Comparison of ENCODE assay signal across 22 cellular contexts in genomic region chr13:43377149-43377548, GRCh38.
DNase-seq lines count a peak whose midpoint lies in the region; ATAC-seq and TF ChIP-seq lines count a peak whose summit lies in the region.
"Had no signal": no experiment of that assay in that cellular context is flagged by ENCODE, and none has a peak within 500 bp of the region (broad histone marks: within the 10 kb centered on the region; RNA-seq: fewer than 3 reads in every experiment).

No MANE protein-coding gene starts in this region.

- H3K27ac Mint-ChIP-seq in brain, result peak overlapping the region in 4 of 5 experiments; percentile 31 to 82 (median 70)
- H3K27ac Mint-ChIP-seq: activated T-cell treated with anti-CD3 and anti-CD28 coated beads, Interleukin-2, amount 50 U/mL, for 24 hours; immature natural killer cell; natural killer cell treated with Interleukin-12 subunit alpha and Interleukin-12 subunit beta and Interleukin-15 and Interleukin-18, amount 100 ng/mL, for 72 hours had no signal

- peaks cover 9 to 37% (median 25%) of the 10 kb centered on the region in 5 experiments for H3K9me3 Mint-ChIP-seq in brain

- H3K4me1 ChIP-seq in right atrium auricular region, result peaks cover 0 to 3% of the 10 kb centered on the region in 2 donors
- H3K4me1 ChIP-seq: esophagus squamous epithelium, parathyroid adenoma had no signal

- H3K36me3 ChIP-seq in right atrium auricular region, result no peaks in the 10 kb centered on the region
- H3K36me3 ChIP-seq: esophagus squamous epithelium had no signal

- no peaks in the 10 kb centered on the region for H3K9me3 ChIP-seq in right atrium auricular region

- H3K4me3 Mint-ChIP-seq in brain, result peak overlapping the region in 1 of 5 experiments; percentile 17
- H3K4me3 Mint-ChIP-seq: activated T-cell treated with anti-CD3 and anti-CD28 coated beads, Interleukin-2, amount 50 U/mL, for 24 hours; immature natural killer cell; natural killer cell treated with Interleukin-12 subunit alpha and Interleukin-12 subunit beta and Interleukin-15 and Interleukin-18, amount 100 ng/mL, for 72 hours had no signal

- H3K36me3 Mint-ChIP-seq in brain, result peaks cover 32% of the 10 kb centered on the region

- H3K27me3 Mint-ChIP-seq in brain, result no peaks in the 10 kb centered on the region

- H3K27ac ChIP-seq in right atrium auricular region, result no peak overlapping the region
- H3K27ac ChIP-seq: C4-2B, esophagus squamous epithelium, parathyroid adenoma had no signal

- H3K27me3 ChIP-seq in right atrium auricular region, result no peaks in the 10 kb centered on the region
- H3K27me3 ChIP-seq: esophagus squamous epithelium had no signal

- in situ Hi-C loops in GM13976 (cut with MboI; ENCODE audit: low sequenced_read_pairs, unreplicated experiment), result no loop called here

- DNase-seq in Right ventricle myocardium inferior (ENCODE audit: missing footprints) (no peak), right atrium auricular region (ENCODE audit: low spot score) (no peak), fibroblast of the aortic adventitia (ENCODE audit: low read depth) (peak; percentile 87), GM13976 (ENCODE audit: low spot score) (no peak)
- DNase-seq: activated CD4-positive, CD25-positive, alpha-beta regulatory T cell treated with anti-CD3 and anti-CD28 coated beads, Interleukin-2, amount 50 U/mL, for 72 hours; activated CD8-positive, alpha-beta memory T cell treated with anti-CD3 and anti-CD28 coated beads for 24 hours; activated naive CD4-positive, alpha-beta T cell treated with Interleukin-2 at 50 U/mL for 16 hours; activated T-cell treated with anti-CD3 and anti-CD28 coated beads, Interleukin-2, amount 50 U/mL, for 24 hours; Calu3; effector memory CD4-positive, alpha-beta T cell; esophagus squamous epithelium; immature natural killer cell; NCI-H1092; NCI-H2081; NCI-H510A had no signal

- intact Hi-C loops in Right ventricle myocardium inferior (cut with DNase I), result no loop called here

- ATAC-seq in Right ventricle myocardium inferior, result peak; percentile 34
- no peak for ATAC-seq in GM18511 (IDR thresholded peaks at IDR 0.05; ENCODE audit: unreplicated experiment)
- no peak for ATAC-seq in GM18520 (IDR thresholded peaks at IDR 0.05; ENCODE audit: unreplicated experiment)
- no peak for ATAC-seq in HG03520 (IDR thresholded peaks at IDR 0.05; ENCODE audit: unreplicated experiment)

- H3K4me1 Mint-ChIP-seq in brain, result peaks cover 59% of the 10 kb centered on the region
- H3K4me1 Mint-ChIP-seq: immature natural killer cell had no signal

- H3K4me3 ChIP-seq in right atrium auricular region (no peak overlapping the region), fibroblast of the aortic adventitia (ENCODE audit: low read depth, low read length) (no peak overlapping the region)
- H3K4me3 ChIP-seq: esophagus squamous epithelium had no signal

- TF ChIP-seq CTCF in right atrium auricular region (IDR thresholded peaks at IDR 0.05), result no peak
- no peak for TF ChIP-seq CTCF in brain (conservative IDR thresholded peaks at IDR 0.05)
- no peak for TF ChIP-seq CTCF in fibroblast of the aortic adventitia (IDR thresholded peaks at IDR 0.05; ENCODE audit: insufficient read depth, low read length)
- no peak for TF ChIP-seq CTCF in GM13976 (IDR thresholded peaks at IDR 0.05; ENCODE audit: borderline replicate concordance, control extremely low read depth, extremely low read depth, insufficient read depth, missing control alignments)
